Comparison of ENCODE assay signal across 19 cellular contexts in the genomic region with DNA sequence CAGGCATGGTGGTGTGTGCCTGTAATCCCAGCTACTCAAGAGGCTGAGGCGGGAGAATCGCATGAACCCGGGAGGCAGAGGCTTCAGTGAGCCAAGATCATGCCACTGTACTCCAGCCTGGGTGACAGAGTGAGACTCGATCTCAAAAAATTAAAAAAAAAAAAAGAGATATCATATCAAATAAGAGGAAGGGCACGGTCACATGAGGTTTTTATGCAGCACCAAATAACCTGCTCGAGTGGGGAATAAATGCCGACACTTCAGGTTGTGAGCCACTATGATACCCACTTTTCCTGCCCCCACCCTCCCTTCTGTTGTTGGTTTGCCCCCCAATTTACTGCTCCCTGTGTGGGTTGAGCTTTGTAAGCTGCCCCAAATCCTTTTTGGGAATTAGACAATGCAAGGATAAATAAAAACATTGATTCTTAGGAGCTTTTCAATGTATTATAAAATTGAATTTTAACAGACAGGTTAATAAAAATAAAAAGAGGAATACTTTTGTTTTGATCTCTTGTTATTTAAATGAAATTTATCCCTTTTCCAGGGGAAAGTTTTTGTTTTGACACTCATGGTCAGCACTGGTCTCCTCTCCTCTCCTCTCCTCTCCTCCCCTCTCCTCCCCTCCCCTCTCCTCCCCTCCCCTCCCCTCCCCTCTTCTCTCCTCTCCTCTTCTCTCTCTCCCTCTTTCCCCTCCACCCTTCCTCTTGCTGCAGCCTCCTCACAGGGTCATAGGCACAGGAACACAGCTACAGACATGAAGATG. TPM values are rescaled to one million over a fixed set of nuclear protein-coding genes. Genes with fewer than 3 reads are reported as not detected.
A peak's percentile ranks its signal among the peaks of the same experiment; 100 is the strongest.
DNase-seq lines count a peak whose midpoint lies in the region; ATAC-seq and TF ChIP-seq lines count a peak whose summit lies in the region.
"Had no signal": no experiment of that assay in that cellular context is flagged by ENCODE, and none has a peak within 500 bp of the region (broad histone marks: within the 10 kb centered on the region; RNA-seq: fewer than 3 reads in every experiment).

No MANE protein-coding gene starts in this region.

- no peaks in the 10 kb centered on the region for H3K36me3 Mint-ChIP-seq in CD8-positive, alpha-beta T cell
- H3K36me3 Mint-ChIP-seq in CD8-positive, alpha-beta memory T cell, result peaks cover 0 to 2% (median 1%) of the 10 kb centered on the region in 3 donors
- peaks cover 15% of the 10 kb centered on the region for H3K36me3 Mint-ChIP-seq in activated CD8-positive, alpha-beta T cell treated with anti-CD3 and anti-CD28 coated beads for 36 hours (ENCODE audit: low read depth)
- H3K36me3 Mint-ChIP-seq in dendritic cell treated with granulocyte-macrophage colony-stimulating factor and Interleukin-4, amounts not matched to agents 40 ng/mL and 50 ng/mL, for 4 days (ENCODE audit: low read depth), result no peaks in the 10 kb centered on the region
- H3K36me3 Mint-ChIP-seq: IgD-negative memory B cell had no signal

- peak overlapping the region; percentile 98 for H3K27ac Mint-ChIP-seq in CD8-positive, alpha-beta T cell
- peak overlapping the region; percentile 66 to 95 (median 92) for H3K27ac Mint-ChIP-seq in CD8-positive, alpha-beta memory T cell
- peak overlapping the region; percentile 96 for H3K27ac Mint-ChIP-seq in activated CD8-positive, alpha-beta T cell treated with anti-CD3 and anti-CD28 coated beads for 36 hours
- peak overlapping the region; percentile 25 for H3K27ac Mint-ChIP-seq in dendritic cell treated with granulocyte-macrophage colony-stimulating factor and Interleukin-4, amounts not matched to agents 40 ng/mL and 50 ng/mL, for 4 days
- H3K27ac Mint-ChIP-seq: IgD-negative memory B cell had no signal

- no peaks in the 10 kb centered on the region for H3K36me3 ChIP-seq in CD8-positive, alpha-beta T cell (ENCODE audit: insufficient read depth, low read length)
- H3K36me3 ChIP-seq in CD8-positive, alpha-beta memory T cell (ENCODE audit: insufficient read depth, low read length), result no peaks in the 10 kb centered on the region
- H3K36me3 ChIP-seq: HAP-1, Peyer's patch had no signal

- no peaks in the 10 kb centered on the region for H3K9me3 Mint-ChIP-seq in CD8-positive, alpha-beta T cell
- H3K9me3 Mint-ChIP-seq in CD8-positive, alpha-beta memory T cell, result no peaks in the 10 kb centered on the region
- no peaks in the 10 kb centered on the region for H3K9me3 Mint-ChIP-seq in activated CD8-positive, alpha-beta T cell treated with anti-CD3 and anti-CD28 coated beads for 36 hours
- H3K9me3 Mint-ChIP-seq in dendritic cell treated with granulocyte-macrophage colony-stimulating factor and Interleukin-4, amounts not matched to agents 40 ng/mL and 50 ng/mL, for 4 days, result no peaks in the 10 kb centered on the region
- H3K9me3 Mint-ChIP-seq: IgD-negative memory B cell had no signal

- no peaks in the 10 kb centered on the region for H3K27me3 Mint-ChIP-seq in CD8-positive, alpha-beta T cell (ENCODE audit: low read depth)
- H3K27me3 Mint-ChIP-seq in CD8-positive, alpha-beta memory T cell, result no peaks in the 10 kb centered on the region
- no peaks in the 10 kb centered on the region for H3K27me3 Mint-ChIP-seq in activated CD8-positive, alpha-beta T cell treated with anti-CD3 and anti-CD28 coated beads for 36 hours
- H3K27me3 Mint-ChIP-seq in dendritic cell treated with granulocyte-macrophage colony-stimulating factor and Interleukin-4, amounts not matched to agents 40 ng/mL and 50 ng/mL, for 4 days, result peaks cover 2% of the 10 kb centered on the region

- POLR2A ChIA-PET in CD8-positive, alpha-beta T cell (lab: Charles Lee), result interaction anchor here (1.3 to 2.8 kb wide), 5 partner anchors 9 to 26 kb away, joined by 3 to 13 read pairs (median 6); no protein-coding TSS in a partner anchor
- POLR2A ChIA-PET in CD8-positive, alpha-beta memory T cell (lab: Charles Lee), result interaction anchor here (0.8 to 1.3 kb wide), 2 partner anchors 13 to 24 kb away, joined by 3 to 4 read pairs; no protein-coding TSS in a partner anchor
- POLR2A ChIA-PET in activated CD8-positive, alpha-beta T cell treated with anti-CD3 and anti-CD28 coated beads for 36 hours (lab: Charles Lee), result interaction anchor here (0.6 to 2.0 kb wide), 7 partner anchors 8 to 41 kb away, joined by 3 to 11 read pairs (median 4); no protein-coding TSS in a partner anchor

- ATAC-seq in CD8-positive, alpha-beta T cell, result peak; percentile 10
- no peak for ATAC-seq in activated CD8-positive, alpha-beta T cell treated with anti-CD3 and anti-CD28 coated beads for 36 hours
- ATAC-seq in HG03196 (IDR thresholded peaks at IDR 0.05; ENCODE audit: unreplicated experiment), result no peak

- H3K4me3 Mint-ChIP-seq in CD8-positive, alpha-beta T cell, result peak overlapping the region; percentile 76
- peak overlapping the region in 6 of 7 donors; percentile 20 to 74 (median 50) for H3K4me3 Mint-ChIP-seq in CD8-positive, alpha-beta memory T cell
- peak overlapping the region; percentile 74 for H3K4me3 Mint-ChIP-seq in activated CD8-positive, alpha-beta T cell treated with anti-CD3 and anti-CD28 coated beads for 36 hours
- no peak overlapping the region for H3K4me3 Mint-ChIP-seq in dendritic cell treated with granulocyte-macrophage colony-stimulating factor and Interleukin-4, amounts not matched to agents 40 ng/mL and 50 ng/mL, for 4 days
- H3K4me3 Mint-ChIP-seq: IgD-negative memory B cell had no signal

- no peak for DNase-seq in CD8-positive, alpha-beta T cell
- DNase-seq in CD8-positive, alpha-beta memory T cell, result no peak
- DNase-seq in activated CD8-positive, alpha-beta T cell treated with anti-CD3 and anti-CD28 coated beads for 36 hours, result no peak
- DNase-seq in NCI-H82 treated with DMSO at 0.1 percent for 48 hours (lab: John Stamatoyannopoulos, UW; ENCODE audit: unreplicated experiment), result no peak
- no peak for DNase-seq in hypothalamus (lab: John Stamatoyannopoulos, UW)
- DNase-seq: ACHN; C1 segment of cervical spinal cord; DMS79 treated with DMSO at 0.1 percent for 48 hours; NCI-H1105; NCI-H2081; NCI-H446 treated with DMSO at 0.1 percent for 48 hours; NCI-H69; NK-92 treated with Interleukin-12 subunit alpha and Interleukin-12 subunit beta, amount 100 ng/mL, for 24 hours; Peyer's patch had no signal

- no peak for TF ChIP-seq CTCF in CD8-positive, alpha-beta T cell (IDR thresholded peaks at IDR 0.05)
- TF ChIP-seq CTCF in activated CD8-positive, alpha-beta T cell treated with anti-CD3 and anti-CD28 coated beads for 36 hours (IDR thresholded peaks at IDR 0.05), result no peak

- intact Hi-C loops in CD8-positive, alpha-beta T cell (cut with DNase I, micrococcal nuclease), result no loop called here
- intact Hi-C loops in activated CD8-positive, alpha-beta T cell treated with anti-CD3 and anti-CD28 coated beads for 36 hours (cut with micrococcal nuclease), result no loop called here
- intact Hi-C loops in dendritic cell treated with granulocyte-macrophage colony-stimulating factor and Interleukin-4, amounts not matched to agents 40 ng/mL and 50 ng/mL, for 4 days (cut with micrococcal nuclease), result no loop called here

- CTCF ChIA-PET in CD8-positive, alpha-beta T cell (lab: Charles Lee), result interaction anchor here (1.2 kb wide), 2 partner anchors 11 to 24 kb away, joined by 3 to 7 read pairs; no protein-coding TSS in a partner anchor
- CTCF ChIA-PET in CD8-positive, alpha-beta memory T cell (lab: Charles Lee), result interaction anchor here (0.8 kb wide), 1 partner anchor 25 kb away, joined by 3 read pairs; no protein-coding TSS in a partner anchor
- CTCF ChIA-PET in activated CD8-positive, alpha-beta T cell treated with anti-CD3 and anti-CD28 coated beads for 36 hours (lab: Charles Lee), result interaction anchor here (1.3 to 2.2 kb wide), 2 partner anchors 23 to 67 kb away, joined by 3 to 5 read pairs; no protein-coding TSS in a partner anchor

- peaks cover 91% of the 10 kb centered on the region for H3K4me1 ChIP-seq in CD8-positive, alpha-beta T cell (ENCODE audit: insufficient read depth, low read length)
- peaks cover 32% of the 10 kb centered on the region for H3K4me1 ChIP-seq in CD8-positive, alpha-beta memory T cell (ENCODE audit: insufficient read depth, low read length)
- H3K4me1 ChIP-seq: HAP-1, Peyer's patch had no signal

- H3K27ac ChIP-seq in CD8-positive, alpha-beta T cell (ENCODE audit: low read depth, low read length), result peak overlapping the region; percentile 40
- peak overlapping the region; percentile 24 for H3K27ac ChIP-seq in CD8-positive, alpha-beta memory T cell (ENCODE audit: low read depth, low read length)
- H3K27ac ChIP-seq: Peyer's patch had no signal

- no peaks in the 10 kb centered on the region for H3K27me3 ChIP-seq in CD8-positive, alpha-beta T cell (ENCODE audit: insufficient read depth, low read length)
- no peaks in the 10 kb centered on the region for H3K27me3 ChIP-seq in CD8-positive, alpha-beta memory T cell (ENCODE audit: insufficient read depth, low read length, poor library complexity, severe bottlenecking)
- H3K27me3 ChIP-seq: Peyer's patch had no signal

- H3K9me3 ChIP-seq in CD8-positive, alpha-beta T cell (ENCODE audit: low read length), result no peaks in the 10 kb centered on the region
- H3K9me3 ChIP-seq in CD8-positive, alpha-beta memory T cell (ENCODE audit: low read length), result no peaks in the 10 kb centered on the region
- H3K9me3 ChIP-seq: HAP-1, Peyer's patch had no signal

- H3K4me3 ChIP-seq in CD8-positive, alpha-beta T cell (ENCODE audit: low read depth, low read length), result peak overlapping the region; percentile 23
- H3K4me3 ChIP-seq in CD8-positive, alpha-beta memory T cell (ENCODE audit: low read length), result no peak overlapping the region
- H3K4me3 ChIP-seq: HAP-1, Peyer's patch had no signal

- peaks cover 78% of the 10 kb centered on the region for H3K4me1 Mint-ChIP-seq in CD8-positive, alpha-beta T cell (ENCODE audit: low read depth)
- H3K4me1 Mint-ChIP-seq in CD8-positive, alpha-beta memory T cell, result peaks cover 56 to 85% (median 75%) of the 10 kb centered on the region in 3 donors
- H3K4me1 Mint-ChIP-seq in activated CD8-positive, alpha-beta T cell treated with anti-CD3 and anti-CD28 coated beads for 36 hours (ENCODE audit: low read depth), result peaks cover 82% of the 10 kb centered on the region
- peaks cover 24% of the 10 kb centered on the region for H3K4me1 Mint-ChIP-seq in dendritic cell treated with granulocyte-macrophage colony-stimulating factor and Interleukin-4, amounts not matched to agents 40 ng/mL and 50 ng/mL, for 4 days (ENCODE audit: low read depth)
- H3K4me1 Mint-ChIP-seq: IgD-negative memory B cell had no signal

RNA-seq across cellular contexts. Expression of a gene that starts 29.2 kb away (rescaled TPM):
- 100 to 1,000 TPM; 281 to 283 TPM for total RNA-seq in CD8-positive, alpha-beta T cell
- total RNA-seq in CD8-positive, alpha-beta memory T cell, result 100 to 1,000 TPM; 259 to 273 TPM
- 908 TPM for polyA plus RNA-seq in CD8-positive, alpha-beta memory T cell
- 100 to 1,000 TPM; 319 to 321 TPM for total RNA-seq in activated CD8-positive, alpha-beta T cell treated with anti-CD3 and anti-CD28 coated beads for 36 hours
- total RNA-seq: SK-MEL-5 had no signal

RNA-seq across cellular contexts. Expression of a gene that starts 41.8 kb away (rescaled TPM):
- total RNA-seq in CD8-positive, alpha-beta T cell, result 100 to 1,000 TPM; 502 to 503 TPM
- total RNA-seq in CD8-positive, alpha-beta memory T cell, result 100 to 1,000 TPM; 359 to 363 TPM
- 924 TPM for polyA plus RNA-seq in CD8-positive, alpha-beta memory T cell
- total RNA-seq in activated CD8-positive, alpha-beta T cell treated with anti-CD3 and anti-CD28 coated beads for 36 hours, result 100 to 1,000 TPM; 419 to 432 TPM

Comparison
In these comparisons a context has a peak if more than half of its experiments do, and no peak if none do; other contexts are left out.
1. H3K27ac Mint-ChIP-seq: peak in every context shown above with its lines; median percentile 98 in CD8-positive, alpha-beta T cell; 96 in activated CD8-positive, alpha-beta T cell treated with anti-CD3 and anti-CD28 coated beads for 36 hours; 92 in CD8-positive, alpha-beta memory T cell; 25 in dendritic cell treated with granulocyte-macrophage colony-stimulating factor and Interleukin-4, amounts not matched to agents 40 ng/mL and 50 ng/mL, for 4 days.